In the genomic region with DNA sequence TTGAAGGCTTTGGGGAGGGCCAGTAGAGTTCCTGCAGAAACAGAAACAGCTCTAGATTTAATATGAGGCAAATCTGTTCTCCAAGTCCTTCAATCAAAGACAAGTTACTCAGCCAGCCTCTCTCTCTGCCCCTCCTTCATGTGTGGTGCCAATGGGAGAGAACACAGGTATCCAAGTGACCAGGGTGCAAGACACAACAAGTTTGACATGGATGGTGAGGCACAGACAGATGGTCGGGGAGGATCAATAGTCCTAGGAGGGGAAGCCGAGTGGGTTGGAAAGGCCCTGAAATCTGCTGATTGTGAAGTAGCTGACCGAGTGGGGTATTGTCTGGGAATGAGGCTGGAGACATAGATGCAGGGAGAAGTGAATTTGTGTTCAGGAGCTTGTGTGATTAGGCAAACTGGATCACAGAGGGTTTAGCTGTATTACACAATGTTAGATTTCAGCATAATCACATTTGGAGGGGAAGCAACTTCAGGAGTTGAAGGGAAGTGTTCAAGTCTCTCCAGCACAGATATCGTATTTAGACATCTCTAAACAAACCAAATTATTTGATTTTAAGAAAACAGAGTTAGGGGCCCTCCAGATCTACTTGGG, we compare ENCODE assay signal across 13 cellular contexts. TPM values are rescaled to one million over a fixed set of nuclear protein-coding genes. Genes with fewer than 3 reads are reported as not detected.
DNase-seq lines count a peak whose midpoint lies in the region; ATAC-seq and TF ChIP-seq lines count a peak whose summit lies in the region.
"Had no signal": no experiment of that assay in that cellular context is flagged by ENCODE, and none has a peak within 500 bp of the region (broad histone marks: within the 10 kb centered on the region; RNA-seq: fewer than 3 reads in every experiment).

No MANE protein-coding gene starts in this region.

- H3K4me1 ChIP-seq in CD4-positive, alpha-beta memory T cell (ENCODE audit: insufficient read depth, low read length) = peaks cover 71% of the 10 kb centered on the region
- H3K4me1 ChIP-seq in psoas muscle = no peaks in the 10 kb centered on the region

- TF ChIP-seq CTCF in psoas muscle (IDR thresholded peaks at IDR 0.05) (no peak), type B pancreatic cell (conservative IDR thresholded peaks at IDR 0.05) (no peak)

- intact Hi-C loops in CD4-positive, alpha-beta memory T cell (cut with micrococcal nuclease) = loop anchor here (2.0 to 5.0 kb wide), 2 partner anchors 33 to 51 kb away; a partner anchor contains a TSS
- intact Hi-C loops in dendritic cell treated with granulocyte-macrophage colony-stimulating factor and Interleukin-4, amounts not matched to agents 40 ng/mL and 50 ng/mL, for 4 days (cut with micrococcal nuclease) = no loop called here
- intact Hi-C loops in psoas muscle (cut with DNase I) (no loop called here), posterior vena cava (cut with DNase I) (no loop called here)

- peaks cover 55 to 88% (median 71%) of the 10 kb centered on the region in 4 donors for H3K4me1 Mint-ChIP-seq in CD4-positive, alpha-beta memory T cell
- H3K4me1 Mint-ChIP-seq in dendritic cell treated with granulocyte-macrophage colony-stimulating factor and Interleukin-4, amounts not matched to agents 40 ng/mL and 50 ng/mL, for 4 days (ENCODE audit: low read depth) = peaks cover 60% of the 10 kb centered on the region
- H3K4me1 Mint-ChIP-seq in type B pancreatic cell (ENCODE audit: unreplicated experiment) = no peaks in the 10 kb centered on the region

- peak overlapping the region; percentile 88 to 98 (median 97) for H3K27ac Mint-ChIP-seq in CD4-positive, alpha-beta memory T cell
- peak overlapping the region; percentile 48 for H3K27ac Mint-ChIP-seq in dendritic cell treated with granulocyte-macrophage colony-stimulating factor and Interleukin-4, amounts not matched to agents 40 ng/mL and 50 ng/mL, for 4 days
- no peak overlapping the region for H3K27ac Mint-ChIP-seq in type B pancreatic cell

- no peaks in the 10 kb centered on the region for H3K27me3 Mint-ChIP-seq in CD4-positive, alpha-beta memory T cell
- H3K27me3 Mint-ChIP-seq in dendritic cell treated with granulocyte-macrophage colony-stimulating factor and Interleukin-4, amounts not matched to agents 40 ng/mL and 50 ng/mL, for 4 days = no peaks in the 10 kb centered on the region
- H3K27me3 Mint-ChIP-seq in type B pancreatic cell = peaks cover 17% of the 10 kb centered on the region
- H3K27me3 Mint-ChIP-seq: naive B cell had no signal

- H3K36me3 ChIP-seq in CD4-positive, alpha-beta memory T cell (ENCODE audit: insufficient read depth, low read length) = peaks cover 44% of the 10 kb centered on the region
- H3K36me3 ChIP-seq in KOPT-K1 (ENCODE audit: insufficient read depth, low read length) (peaks cover 65% of the 10 kb centered on the region), psoas muscle (ENCODE audit: insufficient read depth in 1 of 2, low read depth in 1 of 2) (no peaks in the 10 kb centered on the region)

- peak overlapping the region; percentile 74 for H3K27ac ChIP-seq in CD4-positive, alpha-beta memory T cell (ENCODE audit: low read depth, low read length)
- H3K27ac ChIP-seq in KOPT-K1 (ENCODE audit: low read depth, low read length, poor library complexity, severe bottlenecking) (peak overlapping the region; percentile 99), psoas muscle (peak overlapping the region; percentile 34)
- H3K27ac ChIP-seq: SK-N-MC had no signal

- H3K4me3 ChIP-seq in CD4-positive, alpha-beta memory T cell (ENCODE audit: low read length in 2 of 2) = peak overlapping the region; percentile 74 to 83
- H3K4me3 ChIP-seq in psoas muscle = peak overlapping the region; percentile 60
- H3K4me3 ChIP-seq: K562, SK-N-MC had no signal

- WGBS in psoas muscle, 3 donors = 53 to 62% (median 56%) methylated on average over 4 of the region's 4 CpGs

- H3K36me3 Mint-ChIP-seq in CD4-positive, alpha-beta memory T cell = peaks cover 67 to 74% of the 10 kb centered on the region in 2 donors
- H3K36me3 Mint-ChIP-seq in dendritic cell treated with granulocyte-macrophage colony-stimulating factor and Interleukin-4, amounts not matched to agents 40 ng/mL and 50 ng/mL, for 4 days (ENCODE audit: low read depth) = peaks cover 41% of the 10 kb centered on the region
- no peaks in the 10 kb centered on the region for H3K36me3 Mint-ChIP-seq in type B pancreatic cell

- ATAC-seq in psoas muscle = no peak
- no peak for ATAC-seq in GM19467 (IDR thresholded peaks at IDR 0.05; ENCODE audit: unreplicated experiment)
- ATAC-seq: K562 had no signal

- H3K27me3 ChIP-seq in CD4-positive, alpha-beta memory T cell (ENCODE audit: insufficient read depth, low read length) = no peaks in the 10 kb centered on the region
- no peaks in the 10 kb centered on the region for H3K27me3 ChIP-seq in psoas muscle (ENCODE audit: insufficient read depth in 3 of 3, low read length in 2 of 3)

- POLR2A ChIA-PET in CD4-positive, alpha-beta memory T cell (lab: Charles Lee; ENCODE audit: partially characterized antibody) = interaction anchor here (0.9 to 26.3 kb wide), 22 partner anchors 10 to 311 kb away, joined by 3 to 593 read pairs (median 55); a partner anchor contains a TSS

- H3K9me3 ChIP-seq in CD4-positive, alpha-beta memory T cell (ENCODE audit: control insufficient read depth in 1 of 2, low read length in 2 of 2) = no peaks in the 10 kb centered on the region
- peaks cover 21% of the 10 kb centered on the region for H3K9me3 ChIP-seq in KOPT-K1 (ENCODE audit: insufficient read depth, low read length, poor library complexity, severe bottlenecking)
- H3K9me3 ChIP-seq in psoas muscle = peaks cover 8% of the 10 kb centered on the region

- DNase-seq in CD4-positive, alpha-beta memory T cell = peak in 1 of 5 donors; percentile 39
- no peak for DNase-seq in psoas muscle
- no peak for DNase-seq in posterior vena cava (ENCODE audit: low spot score)
- no peak for DNase-seq in kidney glomerular epithelial cell (lab: John Stamatoyannopoulos, UW)
- DNase-seq in type B pancreatic cell (ENCODE audit: extremely low spot score, unreplicated experiment) = no peak
- DNase-seq: naive B cell; stimulated activated naive CD4-positive, alpha-beta T cell treated with Interleukin-2 at 50 U/mL for 16 hours had no signal

- peaks cover 0 to 46% (median 29%) of the 10 kb centered on the region in 8 donors for H3K9me3 Mint-ChIP-seq in CD4-positive, alpha-beta memory T cell
- H3K9me3 Mint-ChIP-seq in dendritic cell treated with granulocyte-macrophage colony-stimulating factor and Interleukin-4, amounts not matched to agents 40 ng/mL and 50 ng/mL, for 4 days = peaks cover 16% of the 10 kb centered on the region
- H3K9me3 Mint-ChIP-seq in type B pancreatic cell = peaks cover 4% of the 10 kb centered on the region

- H3K4me3 Mint-ChIP-seq in CD4-positive, alpha-beta memory T cell = peak overlapping the region; percentile 94 to 100 (median 98)
- peak overlapping the region; percentile 91 for H3K4me3 Mint-ChIP-seq in dendritic cell treated with granulocyte-macrophage colony-stimulating factor and Interleukin-4, amounts not matched to agents 40 ng/mL and 50 ng/mL, for 4 days
- H3K4me3 Mint-ChIP-seq in type B pancreatic cell = no peak overlapping the region

- CTCF ChIA-PET in CD4-positive, alpha-beta memory T cell (lab: Charles Lee; ENCODE audit: partially characterized antibody) = interaction anchor here (0.7 to 5.0 kb wide), 16 partner anchors 12 to 269 kb away, joined by 3 to 31 read pairs (median 6); a partner anchor contains a TSS

RNA-seq across cellular contexts. Expression of a gene that starts 1.5 kb away (rescaled TPM):
- total RNA-seq in CD4-positive, alpha-beta memory T cell = 10 to 100 TPM; 93.7 to 97.6 TPM
- polyA plus RNA-seq in CD4-positive, alpha-beta memory T cell = 10 to 100 TPM; 36.6 to 69.2 TPM
- total RNA-seq in psoas muscle (1 to 10 TPM; 1.8 to 3.9 (median 2.4) TPM), posterior vena cava (1 to 10 TPM; 3.3 to 5.4 TPM), type B pancreatic cell (ENCODE audit: low replicate concordance) (not detected in 2 replicates)
- 1 to 10 TPM; 3.3 to 3.6 (median 3.5) TPM for polyA plus RNA-seq in psoas muscle
- total RNA-seq: NCI-H460 had no signal

RNA-seq across cellular contexts. Expression of a gene that starts 19.3 kb away (rescaled TPM):
- total RNA-seq in CD4-positive, alpha-beta memory T cell = 100 to 1,000 TPM; 296 to 297 TPM
- polyA plus RNA-seq in CD4-positive, alpha-beta memory T cell = 100 to 1,000 TPM; 415 to 679 TPM
- total RNA-seq in psoas muscle (1 to 10 TPM; 4.1 to 8.4 (median 7.7) TPM), posterior vena cava (10 to 100 TPM; 13.8 to 17.4 TPM), type B pancreatic cell (ENCODE audit: low replicate concordance) (not detected in 2 replicates)
- polyA plus RNA-seq in psoas muscle = 10 to 100 TPM in 2 of 3 donors, 1 to 10 TPM in 1; 8.8 to 12.4 (median 11.8) TPM
- total RNA-seq: NCI-H460 had no signal
- polyA plus RNA-seq: K562 had no signal

RNA-seq across cellular contexts. Expression of a gene that starts 32.4 kb away (rescaled TPM):
- total RNA-seq in CD4-positive, alpha-beta memory T cell = 100 to 1,000 TPM; 238 to 244 TPM
- polyA plus RNA-seq in CD4-positive, alpha-beta memory T cell = 100 to 1,000 TPM in 1 of 2 donors, 10 to 100 TPM in 1; 90.0 to 110 TPM
- total RNA-seq in psoas muscle = 1 to 10 TPM; 1.5 to 5.3 (median 2.8) TPM
- polyA plus RNA-seq in psoas muscle = 1 to 10 TPM; 1.4 to 3.1 (median 2.3) TPM
- 10 to 100 TPM in 1 of 2 donors, 1 to 10 TPM in 1; 8.3 to 12.2 TPM for total RNA-seq in posterior vena cava
- total RNA-seq in type B pancreatic cell (ENCODE audit: low replicate concordance) = not detected in 2 replicates

Comparison
In these comparisons a context has a peak if more than half of its experiments do, and no peak if none do; other contexts are left out.
1. H3K27ac ChIP-seq: peak in every context shown above with its lines; median percentile 99 in KOPT-K1; 74 in CD4-positive, alpha-beta memory T cell; 34 in psoas muscle.
2. RNA of a gene that starts 1.5 kb away (total RNA-seq): 93.7 to 97.6 TPM in CD4-positive, alpha-beta memory T cell; 3.3 to 5.4 TPM in posterior vena cava, 1.8 to 3.9 TPM in psoas muscle and not detected in type B pancreatic cell; every median in the first group is over 10 times any median in the second.
3. RNA of a gene that starts 19.3 kb away (total RNA-seq): 296 to 297 TPM in CD4-positive, alpha-beta memory T cell; 13.8 to 17.4 TPM in posterior vena cava, 4.1 to 8.4 TPM in psoas muscle and not detected in type B pancreatic cell; every median in the first group is over 10 times any median in the second.
4. RNA of a gene that starts 32.4 kb away (total RNA-seq): 238 to 244 TPM in CD4-positive, alpha-beta memory T cell; 8.3 to 12.2 TPM in posterior vena cava, 1.5 to 5.3 TPM in psoas muscle and not detected in type B pancreatic cell; every median in the first group is over 10 times any median in the second.